22 cellular contexts compared by ENCODE assay signal in genomic region chr15:57652481-57652880, GRCh38. TPM values are rescaled to one million over a fixed set of nuclear protein-coding genes. Genes with fewer than 3 reads are reported as not detected.
DNase-seq lines count a peak whose midpoint lies in the region; ATAC-seq and TF ChIP-seq lines count a peak whose summit lies in the region.
"Had no signal": no experiment of that assay in that cellular context is flagged by ENCODE, and none has a peak within 500 bp of the region (broad histone marks: within the 10 kb centered on the region; RNA-seq: fewer than 3 reads in every experiment).

No MANE protein-coding gene starts in this region.

- H2AFZ ChIP-seq in mammary epithelial cell (ENCODE audit: low read depth, low read length), result no peak overlapping the region

- no peak for DNase-seq in natural killer cell treated with Interleukin-12 subunit alpha and Interleukin-12 subunit beta and Interleukin-15 and Interleukin-18, amount 100 ng/mL, for 72 hours (ENCODE audit: low spot score)
- no peak for DNase-seq in natural killer cell
- peak; percentile 83 for DNase-seq in globus pallidus (ENCODE audit: low spot score)
- peak; percentile 70 for DNase-seq in midbrain (lab: John Stamatoyannopoulos, UW)
- DNase-seq in KG1 (lab: John Stamatoyannopoulos, UW), result no peak
- DNase-seq in CD14-positive monocyte (ENCODE audit: low spot score), result no peak
- no peak for DNase-seq in mammary epithelial cell
- no peak for DNase-seq in DMS153 (lab: John Stamatoyannopoulos, UW)
- DNase-seq: 8988T; CD8-positive, alpha-beta memory T cell; EL; GF-D8; MV-4-11; NCI-H1694; NCI-H2081; NCI-H2171; NCI-H345; NCI-H524; NCI-H774; SIG-M5 had no signal

- no peaks in the 10 kb centered on the region for H3K27me3 ChIP-seq in mammary epithelial cell (ENCODE audit: insufficient read depth, low read length)

- peaks cover 0 to 4% of the 10 kb centered on the region in 2 donors for H3K4me1 Mint-ChIP-seq in natural killer cell treated with Interleukin-12 subunit alpha and Interleukin-12 subunit beta and Interleukin-15 and Interleukin-18, amount 100 ng/mL, for 72 hours (ENCODE audit: low read depth in 2 of 2)
- H3K4me1 Mint-ChIP-seq in natural killer cell (no peaks in the 10 kb centered on the region), CD14-positive monocyte (no peaks in the 10 kb centered on the region)

- intact Hi-C loops in natural killer cell (cut with micrococcal nuclease) (no loop called here), CD14-positive monocyte (cut with micrococcal nuclease) (loop anchor here in 1 of 2 donors (10.0 kb wide), 1 partner anchor 98 kb away; no protein-coding TSS in a partner anchor), mammary epithelial cell (cut with micrococcal nuclease) (no loop called here)

- H3K36me3 Mint-ChIP-seq in natural killer cell treated with Interleukin-12 subunit alpha and Interleukin-12 subunit beta and Interleukin-15 and Interleukin-18, amount 100 ng/mL, for 72 hours, result no peaks in the 10 kb centered on the region
- H3K36me3 Mint-ChIP-seq in natural killer cell, result no peaks in the 10 kb centered on the region
- no peaks in the 10 kb centered on the region for H3K36me3 Mint-ChIP-seq in CD14-positive monocyte
- H3K36me3 Mint-ChIP-seq: CD8-positive, alpha-beta memory T cell had no signal

- no peaks in the 10 kb centered on the region for H3K9me3 Mint-ChIP-seq in natural killer cell treated with Interleukin-12 subunit alpha and Interleukin-12 subunit beta and Interleukin-15 and Interleukin-18, amount 100 ng/mL, for 72 hours
- H3K9me3 Mint-ChIP-seq in natural killer cell (no peaks in the 10 kb centered on the region), CD14-positive monocyte (peaks cover 0 to 1% (median 0%) of the 10 kb centered on the region in 7 donors)
- H3K9me3 Mint-ChIP-seq: CD8-positive, alpha-beta memory T cell had no signal

- peaks cover 14% of the 10 kb centered on the region for H3K4me1 ChIP-seq in mammary epithelial cell (ENCODE audit: insufficient read depth, low read length)

- H3K79me2 ChIP-seq in mammary epithelial cell (ENCODE audit: insufficient read depth, low read length), result no peaks in the 10 kb centered on the region

- H3K4me3 ChIP-seq in mammary epithelial cell (replicated peaks in 1 of 3; ENCODE audit: insufficient read depth in 1 of 3, low read depth in 2 of 3, low read length in 3 of 3), result no peak overlapping the region

- peak overlapping the region; percentile 3 for H3K4me3 Mint-ChIP-seq in natural killer cell treated with Interleukin-12 subunit alpha and Interleukin-12 subunit beta and Interleukin-15 and Interleukin-18, amount 100 ng/mL, for 72 hours
- no peak overlapping the region for H3K4me3 Mint-ChIP-seq in natural killer cell
- no peak overlapping the region for H3K4me3 Mint-ChIP-seq in CD14-positive monocyte
- H3K4me3 Mint-ChIP-seq: CD8-positive, alpha-beta memory T cell had no signal

- 96% methylated on average over 4 of the region's 4 CpGs for WGBS in mammary epithelial cell (ENCODE audit: low coverage, missing lambda C conversion rate)

- H3K9ac ChIP-seq in mammary epithelial cell (ENCODE audit: insufficient read depth, low read length), result no peak overlapping the region
- H3K9ac ChIP-seq: KMS-11 had no signal

- in situ Hi-C loops in mammary epithelial cell (cut with MboI; ENCODE audit: low sequenced_read_pairs in 2 of 2), result no loop called here

- no peak overlapping the region for H3K27ac ChIP-seq in mammary epithelial cell (ENCODE audit: insufficient read depth, low read depth, low read length)
- H3K27ac ChIP-seq: KMS-11 had no signal

- ATAC-seq in natural killer cell treated with Interleukin-12 subunit alpha and Interleukin-12 subunit beta and Interleukin-15 and Interleukin-18, amount 100 ng/mL, for 72 hours, result no peak
- ATAC-seq in natural killer cell, result no peak
- ATAC-seq: Panc1 had no signal

- no peaks in the 10 kb centered on the region for H4K20me1 ChIP-seq in mammary epithelial cell (ENCODE audit: insufficient read depth, low read length)

- TF ChIP-seq CTCF in natural killer cell (IDR thresholded peaks at IDR 0.05) (no peak), CD14-positive monocyte (IDR thresholded peaks at IDR 0.05) (no peak), mammary epithelial cell (conservative IDR thresholded peaks at IDR 0.05 in 1 of 2, IDR thresholded peaks at IDR 0.05 in 1 of 2; ENCODE audit: extremely low read depth in 1 of 2, insufficient read depth in 1 of 2, low read depth in 1 of 2, low read length in 2 of 2) (no peak)

- no peak overlapping the region for H3K4me2 ChIP-seq in mammary epithelial cell (ENCODE audit: insufficient read depth, low read depth, low read length)
- H3K4me2 ChIP-seq: KMS-11 had no signal

- H3K36me3 ChIP-seq in mammary epithelial cell (ENCODE audit: insufficient read depth, low read length), result no peaks in the 10 kb centered on the region

- CTCF ChIA-PET in mammary epithelial cell (lab: Charles Lee; ENCODE audit: low non-redundant PET), result no interaction called here

- no TSS peak for BruUV-seq in mammary epithelial cell (replicated peaks; lab: Mats Ljungman, UMichigan)

- no peak overlapping the region for H3K27ac Mint-ChIP-seq in natural killer cell treated with Interleukin-12 subunit alpha and Interleukin-12 subunit beta and Interleukin-15 and Interleukin-18, amount 100 ng/mL, for 72 hours
- H3K27ac Mint-ChIP-seq in natural killer cell (no peak overlapping the region), CD14-positive monocyte (no peak overlapping the region)
- H3K27ac Mint-ChIP-seq: CD8-positive, alpha-beta memory T cell had no signal

- H3K9me3 ChIP-seq in mammary epithelial cell (replicated peaks; ENCODE audit: insufficient read depth, low read length), result no peaks in the 10 kb centered on the region

- dilution Hi-C loops in mammary epithelial cell (cut with HindIII; ENCODE audit: low sequenced_read_pairs), result no loop called here

- peaks cover 14 to 17% of the 10 kb centered on the region in 2 donors for H3K27me3 Mint-ChIP-seq in natural killer cell treated with Interleukin-12 subunit alpha and Interleukin-12 subunit beta and Interleukin-15 and Interleukin-18, amount 100 ng/mL, for 72 hours
- H3K27me3 Mint-ChIP-seq in natural killer cell (ENCODE audit: low read depth in 2 of 2), result peaks cover 18 to 27% of the 10 kb centered on the region in 2 donors
- peaks cover 2 to 5% (median 3%) of the 10 kb centered on the region in 3 donors for H3K27me3 Mint-ChIP-seq in CD14-positive monocyte (ENCODE audit: low read depth in 3 of 3)

RNA-seq across cellular contexts. Expression of gene POLR2M, which starts 54.0 kb away (rescaled TPM):
- total RNA-seq in natural killer cell treated with Interleukin-12 subunit alpha and Interleukin-12 subunit beta and Interleukin-15 and Interleukin-18, amount 100 ng/mL, for 72 hours, result 10 to 100 TPM; 40.2 to 47.5 TPM
- total RNA-seq in natural killer cell, result 100 to 1,000 TPM in 1 of 3 donors, 10 to 100 TPM in 2; 74.0 to 109 (median 94.9) TPM
- polyA plus RNA-seq in CD14-positive monocyte, result 10 to 100 TPM; 26.3 to 29.4 TPM
- 100 to 1,000 TPM in 1 of 2 donors, 10 to 100 TPM in 1; 82.9 to 109 TPM for total RNA-seq in mammary epithelial cell
- polyA plus RNA-seq in mammary epithelial cell, result 51.3 TPM
- polyA minus RNA-seq in mammary epithelial cell, result 70.1 TPM

Comparison
In these comparisons a context has a peak if more than half of its experiments do, and no peak if none do; other contexts are left out.
1. DNase-seq: peak in globus pallidus (single experiment) and midbrain (single experiment); none in natural killer cell treated with Interleukin-12 subunit alpha and Interleukin-12 subunit beta and Interleukin-15 and Interleukin-18, amount 100 ng/mL, for 72 hours (single experiment), natural killer cell (single experiment), KG1 (single experiment), CD14-positive monocyte (single experiment), mammary epithelial cell (single experiment) and DMS153 (single experiment).